Comparison of ENCODE assay signal across 8 cellular contexts in the genomic region with DNA sequence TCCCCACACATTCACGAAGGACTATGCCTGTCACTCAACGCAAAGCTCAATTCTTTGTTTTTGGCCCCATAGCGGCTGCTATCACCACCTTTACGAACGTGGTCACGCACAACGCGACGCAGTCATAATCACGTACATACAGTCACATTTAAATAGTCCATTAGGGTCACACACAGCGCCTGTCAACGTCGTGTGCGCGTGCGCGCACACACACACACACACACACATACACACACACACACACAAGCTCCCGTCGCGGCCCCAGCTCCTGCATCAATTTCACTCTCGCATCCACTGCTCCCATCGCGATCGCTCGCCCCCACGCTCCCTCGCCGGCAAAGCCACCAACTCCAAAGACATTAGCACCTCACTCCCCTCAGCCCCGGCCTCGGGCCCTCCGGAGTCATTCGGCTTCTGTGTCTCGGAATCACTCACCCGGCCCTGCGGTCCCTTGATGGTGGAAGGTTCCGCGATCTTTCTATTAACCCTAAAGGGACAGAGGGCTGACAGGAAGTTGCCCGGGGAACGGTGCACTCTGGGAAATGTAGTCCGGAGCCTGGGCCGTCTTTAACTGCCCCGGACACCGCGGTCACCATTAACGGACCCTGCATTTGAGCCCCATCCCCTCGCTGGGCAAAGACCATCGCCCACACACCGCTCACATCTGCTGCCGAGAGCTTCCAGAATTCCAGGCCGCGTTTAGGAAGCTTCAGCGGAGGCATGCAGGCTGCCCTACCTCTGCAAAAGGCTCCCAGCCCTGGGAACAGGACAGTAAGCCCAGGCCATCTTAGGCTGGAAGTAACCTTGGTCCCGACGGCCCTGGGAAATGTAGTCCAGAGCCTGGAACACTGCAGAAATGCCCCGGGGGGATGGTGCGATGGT. TPM values are rescaled to one million over a fixed set of nuclear protein-coding genes. Genes with fewer than 3 reads are reported as not detected.
DNase-seq lines count a peak whose midpoint lies in the region; ATAC-seq, FAIRE-seq and TF ChIP-seq lines count a peak whose summit lies in the region.

A gene (minus strand): TSS at position 486 of the 882 bp plus-strand sequence. CDS start 12,768 bp downstream, outside the sequence.

- H2BK12ac ChIP-seq in neuronal stem cell (ENCODE audit: low read length): no peak within 1 kb of the TSS

- peak within 1 kb of the TSS; percentile 96 for H2BK5ac ChIP-seq in neuronal stem cell (ENCODE audit: low read length)

- H3K79me1 ChIP-seq in neuronal stem cell (ENCODE audit: low read depth, low read length): peaks cover 3% of the 10 kb centered on the region

- peak within 1 kb of the TSS; percentile 88 for H2AFZ ChIP-seq in neuronal stem cell (ENCODE audit: low read length)

- H2AK5ac ChIP-seq in neuronal stem cell (ENCODE audit: low read depth, low read length): peak within 1 kb of the TSS; percentile 66

- peak within 1 kb of the TSS; percentile 58 for H3K14ac ChIP-seq in neuronal stem cell (ENCODE audit: low read length)

- peak; percentile 91 for DNase-seq in DMS 273 treated with DMSO at 0.1 percent for 48 hours (lab: John Stamatoyannopoulos, UW)
- peak; percentile 83 for DNase-seq in SHP77 treated with DMSO at 0.1 percent for 48 hours (lab: John Stamatoyannopoulos, UW)
- peak; percentile 52 to 71 (median 64) for DNase-seq in activated naive CD4-positive, alpha-beta T cell (lab: John Stamatoyannopoulos, UW)
- peak; percentile 62 to 79 for DNase-seq in frontal cortex (ENCODE audit: low spot score in 2 of 2)
- peak; percentile 90 for DNase-seq in neuronal stem cell (ENCODE audit: low spot score)
- peak; percentile 88 for DNase-seq in stromal cell of bone marrow (ENCODE audit: low read depth)

- peaks cover 0 to 1% of the 10 kb centered on the region in 2 donors for H3K4me1 ChIP-seq in neuronal stem cell (ENCODE audit: control insufficient read depth in 2 of 2, insufficient read depth in 1 of 2, low read depth in 1 of 2, low read length in 2 of 2)

- peak within 1 kb of the TSS; percentile 94 for H3K23ac ChIP-seq in neuronal stem cell (ENCODE audit: low read depth, low read length, poor library complexity)

- peak within 1 kb of the TSS; percentile 97 for H3K18ac ChIP-seq in neuronal stem cell (ENCODE audit: low read length)

- H4K8ac ChIP-seq in neuronal stem cell (ENCODE audit: low read depth, low read length): peak within 1 kb of the TSS; percentile 83

- H2BK120ac ChIP-seq in neuronal stem cell (ENCODE audit: low read depth, low read length): no peak within 1 kb of the TSS

- no peak within 1 kb of the TSS for H4K91ac ChIP-seq in neuronal stem cell (ENCODE audit: low read depth, low read length, poor library complexity)

- peaks cover 3 to 46% of the 10 kb centered on the region in 2 donors for H3K36me3 ChIP-seq in neuronal stem cell (replicated peaks in 1 of 2; ENCODE audit: control insufficient read depth in 2 of 2, insufficient read depth in 2 of 2, low read length in 2 of 2)

- no peak for TF ChIP-seq EP300 in Ishikawa (IDR thresholded peaks at IDR 0.05; ENCODE audit: borderline replicate concordance)

- H3K27ac ChIP-seq in neuronal stem cell (replicated peaks; ENCODE audit: low read length): peak within 1 kb of the TSS; percentile 86

- H3K9ac ChIP-seq in neuronal stem cell (ENCODE audit: low read depth, low read length, poor library complexity): peak within 1 kb of the TSS; percentile 91

- H2BK15ac ChIP-seq in neuronal stem cell (ENCODE audit: low read length): peak within 1 kb of the TSS; percentile 62

- H3K4me3 ChIP-seq in neuronal stem cell (ENCODE audit: low read length in 2 of 2): peak within 1 kb of the TSS; percentile 62 to 96

- TF ChIP-seq RAD21 in Ishikawa (IDR thresholded peaks at IDR 0.05; ENCODE audit: low read depth): no peak

- peaks cover 4 to 62% of the 10 kb centered on the region in 2 donors for H3K9me3 ChIP-seq in neuronal stem cell (replicated peaks in 1 of 2; ENCODE audit: control insufficient read depth in 2 of 2, insufficient read depth in 1 of 2, low read depth in 1 of 2, low read length in 2 of 2)

- no peak for FAIRE-seq in frontal cortex (lab: Jason Lieb, UNC)

- peak; percentile 87 for ATAC-seq in GM21528 (IDR thresholded peaks at IDR 0.05; ENCODE audit: low FRiP score, unreplicated experiment)

- no CpG with 5 or more reads among the region's 56 CpGs for WGBS in neuronal stem cell (ENCODE audit: extremely low coverage in 2 of 2, insufficient read length in 2 of 2, insufficient replicate concordance in 1 of 2), 2 donors

- H3K27me3 ChIP-seq in neuronal stem cell (ENCODE audit: control insufficient read depth in 3 of 3, insufficient read depth in 3 of 3, low read depth in 1 of 3, low read length in 3 of 3): no peaks in the 10 kb centered on the region

- peak within 1 kb of the TSS; percentile 71 for H3K4me2 ChIP-seq in neuronal stem cell (ENCODE audit: insufficient read depth, low read length, poor library complexity, severe bottlenecking)

- H3K4ac ChIP-seq in neuronal stem cell (ENCODE audit: low read length): no peak within 1 kb of the TSS

TF ChIP-seq in Ishikawa, 13 proteins besides CTCF, POLR2A, EP300 and RAD21:
- TF ChIP-seq TEAD4 (IDR thresholded peaks at IDR 0.05): no peak
- TF ChIP-seq YY1 (IDR thresholded peaks at IDR 0.05; ENCODE audit: low read depth): peak; percentile 58; the same call in 1 of the 2 replicates
- peak; percentile 35; the same call in 1 of the 2 replicates for TF ChIP-seq TAF1 (IDR thresholded peaks at IDR 0.05; ENCODE audit: low read depth)
- TF ChIP-seq, protein P1, sequence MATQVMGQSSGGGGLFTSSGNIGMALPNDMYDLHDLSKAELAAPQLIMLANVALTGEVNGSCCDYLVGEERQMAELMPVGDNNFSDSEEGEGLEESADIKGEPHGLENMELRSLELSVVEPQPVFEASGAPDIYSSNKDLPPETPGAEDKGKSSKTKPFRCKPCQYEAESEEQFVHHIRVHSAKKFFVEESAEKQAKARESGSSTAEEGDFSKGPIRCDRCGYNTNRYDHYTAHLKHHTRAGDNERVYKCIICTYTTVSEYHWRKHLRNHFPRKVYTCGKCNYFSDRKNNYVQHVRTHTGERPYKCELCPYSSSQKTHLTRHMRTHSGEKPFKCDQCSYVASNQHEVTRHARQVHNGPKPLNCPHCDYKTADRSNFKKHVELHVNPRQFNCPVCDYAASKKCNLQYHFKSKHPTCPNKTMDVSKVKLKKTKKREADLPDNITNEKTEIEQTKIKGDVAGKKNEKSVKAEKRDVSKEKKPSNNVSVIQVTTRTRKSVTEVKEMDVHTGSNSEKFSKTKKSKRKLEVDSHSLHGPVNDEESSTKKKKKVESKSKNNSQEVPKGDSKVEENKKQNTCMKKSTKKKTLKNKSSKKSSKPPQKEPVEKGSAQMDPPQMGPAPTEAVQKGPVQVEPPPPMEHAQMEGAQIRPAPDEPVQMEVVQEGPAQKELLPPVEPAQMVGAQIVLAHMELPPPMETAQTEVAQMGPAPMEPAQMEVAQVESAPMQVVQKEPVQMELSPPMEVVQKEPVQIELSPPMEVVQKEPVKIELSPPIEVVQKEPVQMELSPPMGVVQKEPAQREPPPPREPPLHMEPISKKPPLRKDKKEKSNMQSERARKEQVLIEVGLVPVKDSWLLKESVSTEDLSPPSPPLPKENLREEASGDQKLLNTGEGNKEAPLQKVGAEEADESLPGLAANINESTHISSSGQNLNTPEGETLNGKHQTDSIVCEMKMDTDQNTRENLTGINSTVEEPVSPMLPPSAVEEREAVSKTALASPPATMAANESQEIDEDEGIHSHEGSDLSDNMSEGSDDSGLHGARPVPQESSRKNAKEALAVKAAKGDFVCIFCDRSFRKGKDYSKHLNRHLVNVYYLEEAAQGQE (IDR thresholded peaks at IDR 0.05; ENCODE audit: low read depth): no peak
- TF ChIP-seq, protein P2, sequence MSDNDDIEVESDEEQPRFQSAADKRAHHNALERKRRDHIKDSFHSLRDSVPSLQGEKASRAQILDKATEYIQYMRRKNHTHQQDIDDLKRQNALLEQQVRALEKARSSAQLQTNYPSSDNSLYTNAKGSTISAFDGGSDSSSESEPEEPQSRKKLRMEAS (IDR thresholded peaks at IDR 0.05): peak; percentile 47
- TF ChIP-seq FOXM1 (IDR thresholded peaks at IDR 0.05; ENCODE audit: borderline replicate concordance, low read depth): no peak
- no peak for TF ChIP-seq CEBPB (IDR thresholded peaks at IDR 0.05)
- TF ChIP-seq NFIC (IDR thresholded peaks at IDR 0.05): no peak
- no peak for TF ChIP-seq EGR1 (IDR thresholded peaks at IDR 0.05)
- TF ChIP-seq CREB1 (IDR thresholded peaks at IDR 0.05; ENCODE audit: low read depth): 0 out of 2 replicates have a peak, but pooled peaks have one; percentile 3
- TF ChIP-seq, protein P3, sequence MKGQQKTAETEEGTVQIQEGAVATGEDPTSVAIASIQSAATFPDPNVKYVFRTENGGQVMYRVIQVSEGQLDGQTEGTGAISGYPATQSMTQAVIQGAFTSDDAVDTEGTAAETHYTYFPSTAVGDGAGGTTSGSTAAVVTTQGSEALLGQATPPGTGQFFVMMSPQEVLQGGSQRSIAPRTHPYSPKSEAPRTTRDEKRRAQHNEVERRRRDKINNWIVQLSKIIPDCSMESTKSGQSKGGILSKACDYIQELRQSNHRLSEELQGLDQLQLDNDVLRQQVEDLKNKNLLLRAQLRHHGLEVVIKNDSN (IDR thresholded peaks at IDR 0.05): peak; percentile 12; the same call in 1 of the 2 replicates

RNA-seq across cellular contexts. Expression of the gene that starts here (rescaled TPM):
- 26.1 TPM for total RNA-seq in frontal cortex
- 4.1 TPM for polyA plus RNA-seq in neuronal stem cell (2013, experiment 1 of 2)
- polyA plus RNA-seq in neuronal stem cell (2013, experiment 2 of 2): 4.6 TPM

Comparison
In these comparisons a context has a peak if more than half of its experiments do, and no peak if none do; other contexts are left out.
1. Peak in every context shown above with its lines: DNase-seq, ATAC-seq, H3K4me3 ChIP-seq and H3K27ac ChIP-seq.